9 cellular contexts compared by ENCODE assay signal in genomic region chr5:131794596-131794995, GRCh38. TPM values are rescaled to one million over a fixed set of nuclear protein-coding genes. Genes with fewer than 3 reads are reported as not detected.
DNase-seq lines count a peak whose midpoint lies in the region; ATAC-seq and TF ChIP-seq lines count a peak whose summit lies in the region.
"Had no signal": no experiment of that assay in that cellular context is flagged by ENCODE, and none has a peak within 500 bp of the region (broad histone marks: within the 10 kb centered on the region; RNA-seq: fewer than 3 reads in every experiment).

No MANE protein-coding gene starts in this region.

- H3F3A ChIP-seq in SU-DHL-6 (ENCODE audit: insufficient read depth): no peaks in the 10 kb centered on the region

- 61% methylated on average over 4 of the region's 4 CpGs for WGBS in right cardiac atrium
- WGBS in gastroesophageal sphincter (ENCODE audit: low coverage in 1 of 2), 2 donors: 69 to 74% methylated on average over 4 of the region's 4 CpGs

- no peak overlapping the region for H2AFZ ChIP-seq in SU-DHL-6 (ENCODE audit: low read depth, low read length, severe bottlenecking)

- no peak for TF ChIP-seq EP300 in gastroesophageal sphincter (IDR thresholded peaks at IDR 0.05)

- no peak overlapping the region for H3K9ac ChIP-seq in SU-DHL-6 (ENCODE audit: low read length)

- TF ChIP-seq CTCF in SU-DHL-6 (IDR thresholded peaks at IDR 0.05; ENCODE audit: insufficient read depth, low read length, poor library complexity, severe bottlenecking) (no peak), gastroesophageal sphincter (IDR thresholded peaks at IDR 0.05) (no peak)

- H3K9me3 ChIP-seq in right cardiac atrium (ENCODE audit: control insufficient read depth, low read length) (no peaks in the 10 kb centered on the region), SU-DHL-6 (ENCODE audit: insufficient read depth, low read length) (no peaks in the 10 kb centered on the region), gastroesophageal sphincter (no peaks in the 10 kb centered on the region)

- 0 out of 2 replicates have a peak, but pooled peaks cover 7% of the 10 kb centered on the region for H4K20me1 ChIP-seq in SU-DHL-6 (ENCODE audit: low read depth, low read length)

- H3K27me3 ChIP-seq in right cardiac atrium (ENCODE audit: control insufficient read depth, insufficient read depth): no peaks in the 10 kb centered on the region
- H3K27me3 ChIP-seq in SU-DHL-6 (ENCODE audit: low read length): no peaks in the 10 kb centered on the region
- H3K27me3 ChIP-seq in gastroesophageal sphincter: no peaks in the 10 kb centered on the region

- ATAC-seq in right cardiac atrium (no peak), gastroesophageal sphincter (no peak), GM21576 (IDR thresholded peaks at IDR 0.05; ENCODE audit: unreplicated experiment) (no peak)

- peaks cover 3% of the 10 kb centered on the region for H3K4me1 ChIP-seq in right cardiac atrium (ENCODE audit: control insufficient read depth, insufficient read depth, low read length)
- peaks cover 0 to 74% (median 11%) of the 10 kb centered on the region in 3 donors for H3K4me1 ChIP-seq in gastroesophageal sphincter

- H3K4me3 ChIP-seq in right cardiac atrium (ENCODE audit: low read length) (peak overlapping the region; percentile 76), SU-DHL-6 (ENCODE audit: insufficient read depth, low read length, poor library complexity, severe bottlenecking) (peak overlapping the region; percentile 86), gastroesophageal sphincter (peak overlapping the region; percentile 5 to 100)

- no peak overlapping the region for H3K27ac ChIP-seq in right cardiac atrium (ENCODE audit: low read length)
- no peak overlapping the region for H3K27ac ChIP-seq in SU-DHL-6 (ENCODE audit: low read depth, low read length)
- no peak overlapping the region for H3K27ac ChIP-seq in gastroesophageal sphincter

- peaks cover 70% of the 10 kb centered on the region for H3K79me2 ChIP-seq in SU-DHL-6 (ENCODE audit: insufficient read depth, low read length)

- intact Hi-C loops in right cardiac atrium (cut with DNase I): loop anchor here in 1 of 4 donors (10.0 kb wide), 1 partner anchor 210 kb away; no protein-coding TSS in a partner anchor
- intact Hi-C loops in cardiac septum (cut with DNase I): loop anchor here (10.0 kb wide), 1 partner anchor 420 kb away; no protein-coding TSS in a partner anchor

- no peak for TF ChIP-seq POLR2A in gastroesophageal sphincter (IDR thresholded peaks at IDR 0.05)

- peak overlapping the region; percentile 83 for H3K4me2 ChIP-seq in SU-DHL-6 (ENCODE audit: low read depth, low read length, poor library complexity, severe bottlenecking)

- H3K36me3 ChIP-seq in SU-DHL-6 (ENCODE audit: low read length): no peaks in the 10 kb centered on the region
- no peaks in the 10 kb centered on the region for H3K36me3 ChIP-seq in gastroesophageal sphincter

- H3K9me2 ChIP-seq in SU-DHL-6 (replicated peaks; ENCODE audit: insufficient read depth, low read length): no peaks in the 10 kb centered on the region

- DNase-seq in right cardiac atrium (no peak), cardiac septum (ENCODE audit: low spot score) (no peak), GOT3 (lab: John Stamatoyannopoulos, UW) (no peak), LoVo (ENCODE audit: low spot score) (no peak)
- DNase-seq in NK-92 treated with Interleukin-12 subunit alpha and Interleukin-12 subunit beta, amount 100 ng/mL, for 24 hours (lab: John Stamatoyannopoulos, UW): no peak
- DNase-seq: NCI-H2107 had no signal

RNA-seq across cellular contexts. Expression of gene FNIP1, which starts 2.2 kb away (rescaled TPM):
- 10 to 100 TPM; 26.8 to 35.8 (median 31.2) TPM for total RNA-seq in right cardiac atrium
- polyA plus RNA-seq in right cardiac atrium: 5.8 TPM
- 31.6 TPM for total RNA-seq in cardiac septum
- 10 to 100 TPM; 40.7 to 75.0 (median 62.8) TPM for total RNA-seq in gastroesophageal sphincter
